Comparison of ENCODE assay signal across 13 cellular contexts in genomic region chr7:116271161-116271979, GRCh38.
DNase-seq lines count a peak whose midpoint lies in the region; ATAC-seq and TF ChIP-seq lines count a peak whose summit lies in the region.
"Had no signal": no experiment of that assay in that cellular context is flagged by ENCODE, and none has a peak within 500 bp of the region (broad histone marks: within the 10 kb centered on the region; RNA-seq: fewer than 3 reads in every experiment).

No MANE protein-coding gene starts in this region.

- H3K9me3 ChIP-seq in breast epithelium, result no peaks in the 10 kb centered on the region
- H3K9me3 ChIP-seq in suprapubic skin, result no peaks in the 10 kb centered on the region
- H3K9me3 ChIP-seq: ovary had no signal

- H3K4me3 ChIP-seq in breast epithelium (no peak overlapping the region), suprapubic skin (no peak overlapping the region), H7 (ENCODE audit: insufficient read depth, low read depth, low read length) (no peak overlapping the region)
- H3K4me3 ChIP-seq: ovary had no signal

- DNase-seq in HS-27A (ENCODE audit: low read depth) (peak; percentile 52), breast epithelium (ENCODE audit: low spot score in 2 of 2) (no peak), kidney glomerular epithelial cell (lab: John Stamatoyannopoulos, UW) (peak; percentile 86), suprapubic skin (ENCODE audit: low spot score in 2 of 2) (no peak), DMS 273 treated with DMSO at 0.1 percent for 48 hours (lab: John Stamatoyannopoulos, UW) (no peak), H7 (no peak)
- DNase-seq: activated B cell treated with CpG ODN at 0.5 μM for 24 hours; activated naive CD8-positive, alpha-beta T cell treated with anti-CD3 and anti-CD28 coated beads, Interleukin-2, amount 10 ng/mL, durations not matched to agents 7 days and 5 days; KBM-7; NCI-H774 had no signal

- 31% methylated on average over 6 of the region's 6 CpGs for WGBS in suprapubic skin

- TF ChIP-seq POLR2A in breast epithelium (IDR thresholded peaks at IDR 0.05) (no peak), suprapubic skin (IDR thresholded peaks at IDR 0.05) (no peak)

- H3K36me3 ChIP-seq in breast epithelium (no peaks in the 10 kb centered on the region), suprapubic skin (no peaks in the 10 kb centered on the region), H7 (replicated peaks; ENCODE audit: control insufficient read depth, insufficient read depth, low read length) (no peaks in the 10 kb centered on the region)
- H3K36me3 ChIP-seq: ovary had no signal

- ATAC-seq in GM19467 (IDR thresholded peaks at IDR 0.05; ENCODE audit: unreplicated experiment) (no peak), HG03432 (IDR thresholded peaks at IDR 0.05; ENCODE audit: unreplicated experiment) (no peak)

- intact Hi-C loops in breast epithelium (cut with DNase I; ENCODE audit: low total_unique reads), result no loop called here

- TF ChIP-seq CTCF in breast epithelium (IDR thresholded peaks at IDR 0.05) (no peak), suprapubic skin (IDR thresholded peaks at IDR 0.05) (no peak)

- no peaks in the 10 kb centered on the region for H3K27me3 ChIP-seq in breast epithelium
- H3K27me3 ChIP-seq in suprapubic skin, result no peaks in the 10 kb centered on the region
- no peaks in the 10 kb centered on the region for H3K27me3 ChIP-seq in H7 (ENCODE audit: control insufficient read depth, insufficient read depth, low read length)
- H3K27me3 ChIP-seq: ovary had no signal

- TF ChIP-seq EP300 in suprapubic skin (IDR thresholded peaks at IDR 0.05), result no peak

- H3K4me1 ChIP-seq in breast epithelium, result peaks cover 0 to 7% of the 10 kb centered on the region in 2 donors
- H3K4me1 ChIP-seq in suprapubic skin, result peaks cover 22% of the 10 kb centered on the region

- peak overlapping the region; percentile 40 to 54 for H3K27ac ChIP-seq in breast epithelium
- H3K27ac ChIP-seq in suprapubic skin, result peak overlapping the region; percentile 63

Comparison
In these comparisons a context has a peak if more than half of its experiments do, and no peak if none do; other contexts are left out.
1. DNase-seq: peak in HS-27A (single experiment) and kidney glomerular epithelial cell (single experiment); none in breast epithelium (0 of 2), suprapubic skin (0 of 2), DMS 273 treated with DMSO at 0.1 percent for 48 hours (single experiment) and H7 (single experiment).